Comparison of ENCODE assay signal across 1 cellular context in the genomic region with DNA sequence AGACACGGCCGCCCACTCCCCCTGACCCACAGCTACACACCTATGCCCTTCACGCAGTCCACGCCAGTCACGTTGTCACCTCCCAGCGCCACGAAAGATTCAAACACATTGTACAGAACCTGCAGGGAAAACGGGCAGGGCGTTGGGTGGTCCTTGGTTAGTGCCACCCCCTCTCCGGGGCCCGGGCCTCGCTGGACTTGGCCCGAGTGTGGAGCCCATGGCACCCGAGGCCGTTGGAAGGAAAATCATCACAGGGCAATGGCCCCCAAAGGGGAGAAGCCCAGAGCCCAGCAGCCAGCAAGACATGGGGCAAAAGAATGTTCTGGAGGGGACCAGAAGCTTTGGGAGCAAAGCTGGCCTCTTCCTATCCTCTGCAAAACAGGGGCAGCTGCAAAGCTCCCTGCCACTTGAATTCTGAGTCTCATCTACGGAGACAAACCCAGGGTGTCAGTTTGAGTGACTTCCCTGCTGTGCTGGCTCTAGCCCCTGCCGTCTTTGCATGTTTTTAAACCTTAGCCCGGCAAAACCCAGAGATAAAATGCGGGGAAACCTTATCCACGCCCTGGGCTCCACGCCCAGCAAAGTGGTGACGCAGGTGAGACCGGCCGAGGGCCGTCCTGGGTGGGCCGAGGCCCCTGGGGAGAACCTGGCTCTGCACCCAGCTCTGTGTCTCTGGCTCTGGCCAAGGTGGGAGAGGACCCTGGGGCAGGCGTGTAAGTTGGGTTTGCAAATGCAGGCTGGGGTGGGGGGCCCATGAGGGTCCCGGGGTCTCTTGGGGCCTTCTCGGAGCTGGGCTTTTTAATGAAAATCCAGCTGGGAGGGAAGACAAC.
TF ChIP-seq lines count a peak whose summit lies in the region.

No MANE protein-coding gene starts in this region.

TF ChIP-seq in IMR-90, 13 proteins besides CTCF, POLR2A, EP300 and RAD21:
- TF ChIP-seq MAZ (IDR thresholded peaks at IDR 0.05; ENCODE audit: borderline replicate concordance, low read depth, low read length) (no peak), NFE2L2 (IDR thresholded peaks at IDR 0.05; ENCODE audit: low read depth, low read length) (no peak), RCOR1 (IDR thresholded peaks at IDR 0.05; ENCODE audit: insufficient replicate concordance, low read length) (no peak), CHD1 (IDR thresholded peaks at IDR 0.05; ENCODE audit: low read depth, low read length) (no peak)
